ENCODE assay signal across 29 cellular contexts in the genomic region with DNA sequence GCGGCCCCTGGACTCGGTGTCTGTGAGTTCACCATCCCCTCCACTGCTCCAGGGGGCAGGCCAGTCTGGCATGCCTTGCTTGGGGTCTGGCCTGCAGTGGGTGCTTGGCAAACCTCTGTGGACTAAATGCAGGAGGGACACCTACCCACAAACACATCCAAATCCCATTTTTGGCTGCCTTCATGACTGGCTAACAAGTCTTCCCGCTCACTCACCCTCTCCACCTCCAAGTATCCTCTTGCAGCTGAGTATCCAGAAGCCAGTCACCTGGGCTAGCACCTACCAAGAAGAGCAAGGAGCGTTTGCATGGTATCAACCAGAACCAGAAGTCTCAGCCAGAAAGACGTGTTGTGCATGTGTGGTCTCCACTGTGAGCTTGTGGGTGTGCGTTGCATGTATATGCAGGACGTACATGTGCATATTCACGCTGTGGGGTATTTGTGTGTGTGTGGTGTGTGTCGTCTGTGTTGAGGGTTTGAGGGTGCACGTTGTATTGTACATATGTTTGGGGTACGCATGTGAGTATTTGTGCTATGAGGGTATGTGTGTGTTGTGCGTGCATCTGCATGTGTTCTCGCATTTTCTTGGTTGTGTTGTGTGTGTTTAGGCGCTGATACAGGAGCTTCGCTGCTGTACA. TPM values are rescaled to one million over a fixed set of nuclear protein-coding genes. Genes with fewer than 3 reads are reported as not detected.
DNase-seq lines count a peak whose midpoint lies in the region; ATAC-seq and TF ChIP-seq lines count a peak whose summit lies in the region.
"Had no signal": no experiment of that assay in that cellular context is flagged by ENCODE, and none has a peak within 500 bp of the region (broad histone marks: within the 10 kb centered on the region; RNA-seq: fewer than 3 reads in every experiment).

No MANE protein-coding gene starts in this region.

- POLR2A ChIA-PET in RWPE1 (lab: Yijun Ruan, JAX; ENCODE audit: low non-redundant PET): interaction anchor here (0.7 kb wide), 1 partner anchor 22 kb away, joined by 4 read pairs; no protein-coding TSS in a partner anchor

- H3K4me1 Mint-ChIP-seq in stimulated activated memory B cell treated with anti-CD40 and anti-IgM and Interleukin-4, amounts not matched to agents 10 μg/mL and 1 μg/mL and 100 μg/mL, for 72 hours: peaks cover 33% of the 10 kb centered on the region
- H3K4me1 Mint-ChIP-seq: activated T-helper 17 cell treated with anti-CD3 and anti-CD28 coated beads, Interleukin-2, amount 50 U/mL, for 72 hours had no signal

- CTCF ChIA-PET in RWPE1 (lab: Yijun Ruan, JAX): interaction anchor here (1.0 to 1.2 kb wide), 2 partner anchors 22 to 274 kb away, joined by 3 to 4 read pairs; no protein-coding TSS in a partner anchor

- no peaks in the 10 kb centered on the region for H3K36me3 Mint-ChIP-seq in stimulated activated memory B cell treated with anti-CD40 and anti-IgM and Interleukin-4, amounts not matched to agents 10 μg/mL and 1 μg/mL and 100 μg/mL, for 72 hours
- H3K36me3 Mint-ChIP-seq: activated naive CD8-positive, alpha-beta T cell treated with anti-CD3 and anti-CD28 coated beads for 36 hours; natural killer cell had no signal

- peaks cover 19% of the 10 kb centered on the region for H3K27me3 Mint-ChIP-seq in stimulated activated memory B cell treated with anti-CD40 and anti-IgM and Interleukin-4, amounts not matched to agents 10 μg/mL and 1 μg/mL and 100 μg/mL, for 72 hours
- H3K27me3 Mint-ChIP-seq: activated naive CD8-positive, alpha-beta T cell treated with anti-CD3 and anti-CD28 coated beads for 36 hours; activated T-helper 17 cell treated with anti-CD3 and anti-CD28 coated beads, Interleukin-2, amount 50 U/mL, for 72 hours had no signal

- H3K27ac ChIP-seq in BLaER1 (no peak overlapping the region), RWPE1 (peak overlapping the region; percentile 96), gastroesophageal sphincter (peak overlapping the region in 3 of 4 donors; percentile 78 to 95 (median 93)), psoas muscle (peak overlapping the region; percentile 83)
- H3K27ac ChIP-seq: hepatocyte, left lung, PC-9 had no signal

- DNase-seq in RWPE1 (ENCODE audit: low spot score) (no peak), psoas muscle (no peak), NCI-H748 (lab: John Stamatoyannopoulos, UW; ENCODE audit: unreplicated experiment) (no peak), activated gamma-delta T cell treated with Interleukin-2 at 50 U/mL for 16 hours (no peak)
- DNase-seq: activated B cell treated with CpG ODN at 0.5 μM for 24 hours; activated CD8-positive, alpha-beta memory T cell treated with anti-CD3 and anti-CD28 coated beads, Interleukin-2, amount 50 U/mL, for 48 hours; activated naive CD8-positive, alpha-beta T cell treated with anti-CD3 and anti-CD28 coated beads for 36 hours; effector CD4-positive, alpha-beta T cell; erythroblast; KG1; left lung; midbrain; natural killer cell; NCI-H1436; NCI-H2107; NCI-H446 treated with DMSO at 0.1 percent for 48 hours; PC-9; SHP77 treated with DMSO at 0.1 percent for 48 hours; stimulated activated CD4-positive, alpha-beta T cell treated with anti-CD3 and anti-CD28 coated beads, Interleukin-2, amount 100 ng/mL, for 24 hours; SW 1271; T1000 had no signal

- no peaks in the 10 kb centered on the region for H4K20me1 ChIP-seq in BLaER1

- no peak overlapping the region for H3K27ac Mint-ChIP-seq in stimulated activated memory B cell treated with anti-CD40 and anti-IgM and Interleukin-4, amounts not matched to agents 10 μg/mL and 1 μg/mL and 100 μg/mL, for 72 hours
- H3K27ac Mint-ChIP-seq: activated B cell treated with CpG ODN at 0.5 μM for 24 hours; activated naive CD8-positive, alpha-beta T cell treated with anti-CD3 and anti-CD28 coated beads for 36 hours; activated T-helper 17 cell treated with anti-CD3 and anti-CD28 coated beads, Interleukin-2, amount 50 U/mL, for 72 hours; HFFc6; natural killer cell had no signal

- H3K27me3 ChIP-seq in BLaER1 (no peaks in the 10 kb centered on the region), gastroesophageal sphincter (no peaks in the 10 kb centered on the region), psoas muscle (ENCODE audit: insufficient read depth in 3 of 3, low read length in 2 of 3) (no peaks in the 10 kb centered on the region)
- H3K27me3 ChIP-seq: hepatocyte had no signal

- ATAC-seq in gastroesophageal sphincter: no peak
- ATAC-seq in psoas muscle: no peak
- ATAC-seq in stimulated activated memory B cell treated with anti-CD40 and anti-IgM and Interleukin-4, amounts not matched to agents 10 μg/mL and 1 μg/mL and 100 μg/mL, for 72 hours: no peak
- ATAC-seq in HG03469 (IDR thresholded peaks at IDR 0.05; ENCODE audit: unreplicated experiment): no peak
- ATAC-seq: activated T-helper 17 cell treated with anti-CD3 and anti-CD28 coated beads, Interleukin-2, amount 50 U/mL, for 72 hours; left lung; natural killer cell had no signal

- peaks cover 53% of the 10 kb centered on the region for H3K4me1 ChIP-seq in BLaER1
- peaks cover 0 to 90% (median 14%) of the 10 kb centered on the region in 3 donors for H3K4me1 ChIP-seq in gastroesophageal sphincter
- peaks cover 77% of the 10 kb centered on the region for H3K4me1 ChIP-seq in psoas muscle

- no peak overlapping the region for H3K9ac ChIP-seq in BLaER1

- H3K36me3 ChIP-seq in BLaER1 (no peaks in the 10 kb centered on the region), gastroesophageal sphincter (no peaks in the 10 kb centered on the region), psoas muscle (ENCODE audit: insufficient read depth in 1 of 2, low read depth in 1 of 2) (no peaks in the 10 kb centered on the region)
- H3K36me3 ChIP-seq: left lung had no signal

- no peaks in the 10 kb centered on the region for H3K9me3 Mint-ChIP-seq in stimulated activated memory B cell treated with anti-CD40 and anti-IgM and Interleukin-4, amounts not matched to agents 10 μg/mL and 1 μg/mL and 100 μg/mL, for 72 hours
- H3K9me3 Mint-ChIP-seq: activated B cell treated with CpG ODN at 0.5 μM for 24 hours; activated naive CD8-positive, alpha-beta T cell treated with anti-CD3 and anti-CD28 coated beads for 36 hours; activated T-helper 17 cell treated with anti-CD3 and anti-CD28 coated beads, Interleukin-2, amount 50 U/mL, for 72 hours; HFFc6; natural killer cell had no signal

- TF ChIP-seq CTCF in RWPE1 (conservative IDR thresholded peaks at IDR 0.05; ENCODE audit: low read depth) (no peak), gastroesophageal sphincter (IDR thresholded peaks at IDR 0.05) (no peak), psoas muscle (IDR thresholded peaks at IDR 0.05) (no peak)

- TF ChIP-seq POLR2A in gastroesophageal sphincter (IDR thresholded peaks at IDR 0.05): no peak

- no peak for TF ChIP-seq EP300 in gastroesophageal sphincter (IDR thresholded peaks at IDR 0.05)

- WGBS in gastroesophageal sphincter (ENCODE audit: low coverage in 1 of 2), 2 donors: 88 to 90% methylated on average over 9 to 11 of the region's 15 CpGs
- 73 to 86% (median 75%) methylated on average over 15 of the region's 15 CpGs for WGBS in psoas muscle, 3 donors

- no peak overlapping the region for H3K4me3 ChIP-seq in BLaER1
- H3K4me3 ChIP-seq in gastroesophageal sphincter: no peak overlapping the region
- no peak overlapping the region for H3K4me3 ChIP-seq in psoas muscle
- H3K4me3 ChIP-seq: hepatocyte, left lung, PC-9, skin epidermis had no signal

- H3K9me3 ChIP-seq in BLaER1 (no peaks in the 10 kb centered on the region), gastroesophageal sphincter (no peaks in the 10 kb centered on the region), psoas muscle (no peaks in the 10 kb centered on the region)
- H3K9me3 ChIP-seq: left lung had no signal

- intact Hi-C loops in psoas muscle (cut with DNase I): loop anchor here in 1 of 2 donors (5.0 kb wide), 1 partner anchor 58 kb away; no protein-coding TSS in a partner anchor

- H3K4me3 Mint-ChIP-seq in stimulated activated memory B cell treated with anti-CD40 and anti-IgM and Interleukin-4, amounts not matched to agents 10 μg/mL and 1 μg/mL and 100 μg/mL, for 72 hours: no peak overlapping the region
- H3K4me3 Mint-ChIP-seq: activated B cell treated with CpG ODN at 0.5 μM for 24 hours; activated naive CD8-positive, alpha-beta T cell treated with anti-CD3 and anti-CD28 coated beads for 36 hours; activated T-helper 17 cell treated with anti-CD3 and anti-CD28 coated beads, Interleukin-2, amount 50 U/mL, for 72 hours; HFFc6; natural killer cell had no signal

- peak overlapping the region; percentile 82; the same call in 1 of the 2 replicates for H3K4me2 ChIP-seq in BLaER1
- H3K4me2 ChIP-seq: hepatocyte had no signal

RNA-seq across cellular contexts. Expression of gene PMEPA1, which starts 5.6 kb away (rescaled TPM):
- total RNA-seq in gastroesophageal sphincter (10 to 100 TPM in 3 of 4 donors, 1 to 10 TPM in 1; 9.6 to 47.5 (median 18.9) TPM), psoas muscle (10 to 100 TPM in 3 of 4 donors, 1 to 10 TPM in 1; 8.9 to 19.5 (median 15.6) TPM)
- 10 to 100 TPM; 17.1 to 34.0 (median 30.7) TPM for polyA plus RNA-seq in psoas muscle
